ENCODE assay signal across 17 cellular contexts in the genomic region with DNA sequence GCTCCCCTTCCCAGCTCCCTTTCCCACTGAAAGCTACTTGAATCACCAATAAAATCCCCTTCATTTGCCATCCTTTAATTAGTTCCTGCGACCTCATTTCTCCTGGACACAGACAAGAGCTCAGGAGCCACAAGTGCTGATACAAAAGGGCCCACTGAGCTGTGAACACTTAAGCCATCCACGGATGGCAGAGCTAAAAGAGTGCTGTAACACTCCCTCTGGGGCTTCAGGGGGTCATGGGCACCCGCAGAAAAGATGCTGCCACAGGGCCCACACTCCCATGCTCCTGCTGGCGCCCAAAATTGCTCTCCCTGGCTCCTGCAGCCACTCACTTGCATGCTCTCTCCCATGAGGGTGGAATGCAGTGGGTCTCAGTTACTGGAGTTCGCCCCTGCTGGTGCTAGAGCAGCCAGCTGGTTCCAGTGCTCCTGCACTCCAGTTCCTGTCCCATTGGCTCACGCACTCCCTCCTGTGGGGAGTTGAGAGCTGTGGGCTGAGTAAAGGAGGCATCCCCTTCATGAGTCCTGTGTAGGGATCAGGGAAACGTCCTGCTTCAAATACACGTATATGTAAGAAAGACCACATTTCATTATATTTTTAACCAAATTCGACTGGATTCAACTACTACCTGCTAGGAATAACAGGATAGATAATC.
DNase-seq lines count a peak whose midpoint lies in the region; ATAC-seq and TF ChIP-seq lines count a peak whose summit lies in the region.
"Had no signal": no experiment of that assay in that cellular context is flagged by ENCODE, and none has a peak within 500 bp of the region (broad histone marks: within the 10 kb centered on the region; RNA-seq: fewer than 3 reads in every experiment).

No MANE protein-coding gene starts in this region.

- H2BK5ac ChIP-seq in neuronal stem cell (ENCODE audit: low read length), result no peak overlapping the region

- intact Hi-C loops in CD14-positive monocyte (cut with micrococcal nuclease), result no loop called here

- H3K4me1 ChIP-seq in neuronal stem cell (ENCODE audit: control insufficient read depth in 2 of 2, insufficient read depth in 1 of 2, low read depth in 1 of 2, low read length in 2 of 2), result no peaks in the 10 kb centered on the region
- H3K4me1 ChIP-seq: parathyroid adenoma, spleen, suprapubic skin had no signal

- no peak overlapping the region for H2AK5ac ChIP-seq in neuronal stem cell (ENCODE audit: low read depth, low read length)

- no peak overlapping the region for H3K14ac ChIP-seq in neuronal stem cell (ENCODE audit: low read length)

- H3K9ac ChIP-seq in neuronal stem cell (ENCODE audit: low read depth, low read length, poor library complexity), result peak overlapping the region; percentile 21
- H3K9ac ChIP-seq: KMS-11, parathyroid adenoma had no signal

- H3K4me2 ChIP-seq in neuronal stem cell (ENCODE audit: insufficient read depth, low read length, poor library complexity, severe bottlenecking), result no peak overlapping the region
- H3K4me2 ChIP-seq: KMS-11 had no signal

- no peak overlapping the region for H3K4ac ChIP-seq in neuronal stem cell (ENCODE audit: low read length)

- peak overlapping the region in 1 of 7 donors; percentile 43 for H3K27ac Mint-ChIP-seq in CD14-positive monocyte
- H3K27ac Mint-ChIP-seq: activated CD8-positive, alpha-beta T cell treated with anti-CD3 and anti-CD28 coated beads, Interleukin-2, amount 10 ng/mL, durations not matched to agents 7 days and 5 days had no signal

- no peaks in the 10 kb centered on the region for H3K36me3 ChIP-seq in neuronal stem cell (replicated peaks in 1 of 2; ENCODE audit: control insufficient read depth in 2 of 2, insufficient read depth in 2 of 2, low read length in 2 of 2)
- H3K36me3 ChIP-seq: spleen, suprapubic skin had no signal

- no peaks in the 10 kb centered on the region for H3K79me1 ChIP-seq in neuronal stem cell (ENCODE audit: low read depth, low read length)

- peak overlapping the region; percentile 10 for H2BK12ac ChIP-seq in neuronal stem cell (ENCODE audit: low read length)

- no peak overlapping the region for H3K23ac ChIP-seq in neuronal stem cell (ENCODE audit: low read depth, low read length, poor library complexity)

- DNase-seq in DMS53 (lab: John Stamatoyannopoulos, UW), result peak; percentile 50
- DNase-seq in DMS53 treated with DMSO at 0.1 percent for 48 hours (lab: John Stamatoyannopoulos, UW; ENCODE audit: unreplicated experiment), result no peak
- peak; percentile 53 for DNase-seq in M059J (ENCODE audit: low read depth)
- no peak for DNase-seq in neuronal stem cell (ENCODE audit: low spot score)
- DNase-seq in CD14-positive monocyte (ENCODE audit: low spot score), result no peak
- DNase-seq in NCI-H187 (lab: John Stamatoyannopoulos, UW), result no peak
- DNase-seq: activated CD8-positive, alpha-beta T cell treated with anti-CD3 and anti-CD28 coated beads, Interleukin-2, amount 10 ng/mL, durations not matched to agents 7 days and 5 days; activated effector memory CD4-positive, alpha-beta T cell treated with Interleukin-2 at 50 U/mL for 16 hours; COR-L47; mucosa of descending colon; NCI-H2029 treated with DMSO at 0.1 percent for 48 hours; spleen had no signal

- H2BK15ac ChIP-seq in neuronal stem cell (ENCODE audit: low read length), result peak overlapping the region; percentile 49

- H3K18ac ChIP-seq in neuronal stem cell (ENCODE audit: low read length), result no peak overlapping the region

- TF ChIP-seq CTCF in VCaP (conservative IDR thresholded peaks at IDR 0.05), result peak; percentile 88
- TF ChIP-seq CTCF in CD14-positive monocyte (IDR thresholded peaks at IDR 0.05), result no peak

- no peak overlapping the region for H3K4me3 Mint-ChIP-seq in CD14-positive monocyte
- H3K4me3 Mint-ChIP-seq: activated CD8-positive, alpha-beta T cell treated with anti-CD3 and anti-CD28 coated beads, Interleukin-2, amount 10 ng/mL, durations not matched to agents 7 days and 5 days had no signal

- no peaks in the 10 kb centered on the region for H3K36me3 Mint-ChIP-seq in CD14-positive monocyte

- WGBS in neuronal stem cell (ENCODE audit: extremely low coverage in 2 of 2, insufficient read length in 2 of 2, insufficient replicate concordance in 1 of 2), 2 donors, result no CpG with 5 or more reads among the region's 9 CpGs

- H4K8ac ChIP-seq in neuronal stem cell (ENCODE audit: low read depth, low read length), result no peak overlapping the region

- peak overlapping the region in 1 of 2 donors; percentile 10 for H3K4me3 ChIP-seq in neuronal stem cell (ENCODE audit: low read length in 2 of 2)
- H3K4me3 ChIP-seq: mucosa of descending colon, spleen, suprapubic skin had no signal

- peaks cover 0 to 2% (median 0%) of the 10 kb centered on the region in 3 donors for H3K27me3 Mint-ChIP-seq in CD14-positive monocyte (ENCODE audit: low read depth in 3 of 3)

- peaks cover 0 to 4% (median 0%) of the 10 kb centered on the region in 7 donors for H3K9me3 Mint-ChIP-seq in CD14-positive monocyte

- no peak overlapping the region for H2BK120ac ChIP-seq in neuronal stem cell (ENCODE audit: low read depth, low read length)

- peaks cover 0 to 7% of the 10 kb centered on the region in 2 donors for H3K9me3 ChIP-seq in neuronal stem cell (replicated peaks in 1 of 2; ENCODE audit: control insufficient read depth in 2 of 2, insufficient read depth in 1 of 2, low read depth in 1 of 2, low read length in 2 of 2)
- H3K9me3 ChIP-seq: suprapubic skin had no signal

- H3K27me3 ChIP-seq in neuronal stem cell (ENCODE audit: control insufficient read depth in 3 of 3, insufficient read depth in 3 of 3, low read depth in 1 of 3, low read length in 3 of 3), result peaks cover 0 to 2% (median 0%) of the 10 kb centered on the region in 3 experiments
- H3K27me3 ChIP-seq: spleen, suprapubic skin had no signal

- no peak overlapping the region for H3K27ac ChIP-seq in VCaP
- H3K27ac ChIP-seq in neuronal stem cell (replicated peaks; ENCODE audit: low read length), result no peak overlapping the region
- H3K27ac ChIP-seq: KMS-11, parathyroid adenoma, spleen, suprapubic skin had no signal

- ATAC-seq in GM19467 (IDR thresholded peaks at IDR 0.05; ENCODE audit: unreplicated experiment), result no peak
- ATAC-seq: activated CD8-positive, alpha-beta T cell treated with anti-CD3 and anti-CD28 coated beads, Interleukin-2, amount 10 ng/mL, durations not matched to agents 7 days and 5 days; mucosa of descending colon had no signal

- no peak overlapping the region for H2AFZ ChIP-seq in neuronal stem cell (ENCODE audit: low read length)
- H2AFZ ChIP-seq: parathyroid adenoma had no signal

- H4K91ac ChIP-seq in neuronal stem cell (ENCODE audit: low read depth, low read length, poor library complexity), result no peak overlapping the region

- H3K4me1 Mint-ChIP-seq in CD14-positive monocyte, result no peaks in the 10 kb centered on the region

Comparison
In these comparisons a context has a peak if more than half of its experiments do, and no peak if none do; other contexts are left out.
1. DNase-seq: peak in DMS53 (single experiment) and M059J (single experiment); none in DMS53 treated with DMSO at 0.1 percent for 48 hours (single experiment), neuronal stem cell (single experiment), CD14-positive monocyte (single experiment) and NCI-H187 (0 of 2).